ENCODE assay signal across 12 cellular contexts in the genomic region with DNA sequence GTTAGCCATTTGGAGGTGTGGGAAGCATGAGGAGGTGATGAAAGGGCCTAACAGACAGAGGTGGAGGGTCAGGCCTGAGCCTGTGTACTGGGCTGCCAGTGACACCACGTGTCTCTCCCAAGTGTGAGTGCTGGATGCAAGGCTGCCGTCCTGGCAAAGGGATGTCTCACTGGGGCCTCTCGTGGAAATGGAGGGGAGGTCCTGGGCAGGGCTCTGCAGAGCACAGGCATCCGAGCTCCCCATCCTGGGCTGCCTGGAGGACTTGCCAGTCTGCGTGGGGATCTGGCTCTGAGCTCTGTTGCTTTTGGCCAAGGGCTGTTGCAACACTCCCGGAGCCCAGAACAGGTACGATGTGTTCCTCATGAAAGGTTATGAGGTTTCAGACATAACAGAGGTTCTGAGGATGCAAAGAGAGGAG.
DNase-seq lines count a peak whose midpoint lies in the region; ATAC-seq and TF ChIP-seq lines count a peak whose summit lies in the region.
"Had no signal": no experiment of that assay in that cellular context is flagged by ENCODE, and none has a peak within 500 bp of the region (broad histone marks: within the 10 kb centered on the region; RNA-seq: fewer than 3 reads in every experiment).

No MANE protein-coding gene starts in this region.

- TF ChIP-seq CTCF in mammary epithelial cell (conservative IDR thresholded peaks at IDR 0.05 in 1 of 2, IDR thresholded peaks at IDR 0.05 in 1 of 2; ENCODE audit: extremely low read depth in 1 of 2, insufficient read depth in 1 of 2, low read depth in 1 of 2, low read length in 2 of 2), result no peak
- no peak for TF ChIP-seq CTCF in tibial artery (IDR thresholded peaks at IDR 0.05)

- H3K4me3 Mint-ChIP-seq in activated T-cell treated with anti-CD3 and anti-CD28 coated beads, Interleukin-2, amount 50 U/mL, for 24 hours, result peak overlapping the region; percentile 63
- peak overlapping the region in 9 of 10 donors; percentile 49 to 79 (median 69) for H3K4me3 Mint-ChIP-seq in naive thymus-derived CD8-positive, alpha-beta T cell

- peak overlapping the region; percentile 88 for H3K27ac Mint-ChIP-seq in activated T-cell treated with anti-CD3 and anti-CD28 coated beads, Interleukin-2, amount 50 U/mL, for 24 hours
- H3K27ac Mint-ChIP-seq in naive thymus-derived CD8-positive, alpha-beta T cell, result peak overlapping the region; percentile 48 to 95 (median 86)

- no peak overlapping the region for H3K27ac ChIP-seq in mammary epithelial cell (ENCODE audit: insufficient read depth, low read depth, low read length)
- peak overlapping the region; percentile 55 to 70 for H3K27ac ChIP-seq in tibial artery

- ATAC-seq in naive thymus-derived CD8-positive, alpha-beta T cell, result peak in 1 of 2 donors; percentile 9
- ATAC-seq in GM19324 (IDR thresholded peaks at IDR 0.05; ENCODE audit: low FRiP score, unreplicated experiment), result no peak
- ATAC-seq: K562 had no signal

- no TSS peak for BruUV-seq in mammary epithelial cell (replicated peaks; lab: Mats Ljungman, UMichigan)

- POLR2A ChIA-PET in naive thymus-derived CD8-positive, alpha-beta T cell (lab: Charles Lee), result interaction anchor here (1.0 to 1.9 kb wide), 2 partner anchors 8 to 13 kb away, joined by 3 to 6 read pairs; no protein-coding TSS in a partner anchor

- in situ Hi-C loops in mammary epithelial cell (cut with MboI; ENCODE audit: low sequenced_read_pairs in 2 of 2), result no loop called here

- H3K4me1 ChIP-seq in mammary epithelial cell (ENCODE audit: insufficient read depth, low read length) (no peaks in the 10 kb centered on the region), tibial artery (peaks cover 3 to 95% (median 79%) of the 10 kb centered on the region in 4 donors)

- CTCF ChIA-PET in mammary epithelial cell (lab: Charles Lee; ENCODE audit: low non-redundant PET), result interaction anchor here (0.7 kb wide), 1 partner anchor 502 kb away, joined by 5 read pairs; no protein-coding TSS in a partner anchor

- peak overlapping the region; percentile 24 for H2AFZ ChIP-seq in mammary epithelial cell (ENCODE audit: low read depth, low read length)

- intact Hi-C loops in mammary epithelial cell (cut with micrococcal nuclease) (no loop called here), tibial artery (cut with DNase I; ENCODE audit: low total_unique reads) (loop anchor here (10.0 kb wide), 1 partner anchor 130 kb away; no protein-coding TSS in a partner anchor)

- no peaks in the 10 kb centered on the region for H3K9me3 Mint-ChIP-seq in activated T-cell treated with anti-CD3 and anti-CD28 coated beads, Interleukin-2, amount 50 U/mL, for 24 hours
- H3K9me3 Mint-ChIP-seq in naive thymus-derived CD8-positive, alpha-beta T cell, result no peaks in the 10 kb centered on the region

- H3K4me1 Mint-ChIP-seq in activated T-cell treated with anti-CD3 and anti-CD28 coated beads, Interleukin-2, amount 50 U/mL, for 24 hours (ENCODE audit: low read depth), result peaks cover 71% of the 10 kb centered on the region
- H3K4me1 Mint-ChIP-seq in naive thymus-derived CD8-positive, alpha-beta T cell, result peaks cover 44 to 89% (median 80%) of the 10 kb centered on the region in 4 donors

- no peaks in the 10 kb centered on the region for H4K20me1 ChIP-seq in mammary epithelial cell (ENCODE audit: insufficient read depth, low read length)

- H3K4me2 ChIP-seq in mammary epithelial cell (ENCODE audit: insufficient read depth, low read depth, low read length), result no peak overlapping the region

- no peaks in the 10 kb centered on the region for H3K79me2 ChIP-seq in mammary epithelial cell (ENCODE audit: insufficient read depth, low read length)

- H3K4me3 ChIP-seq in mammary epithelial cell (replicated peaks in 1 of 3; ENCODE audit: insufficient read depth in 1 of 3, low read depth in 2 of 3, low read length in 3 of 3) (no peak overlapping the region), tibial artery (no peak overlapping the region)
- H3K4me3 ChIP-seq: K562 had no signal

- no peaks in the 10 kb centered on the region for H3K27me3 Mint-ChIP-seq in activated T-cell treated with anti-CD3 and anti-CD28 coated beads, Interleukin-2, amount 50 U/mL, for 24 hours
- H3K27me3 Mint-ChIP-seq in naive thymus-derived CD8-positive, alpha-beta T cell, result no peaks in the 10 kb centered on the region

- DNase-seq in activated T-cell treated with anti-CD3 and anti-CD28 coated beads, Interleukin-2, amount 50 U/mL, for 24 hours, result no peak
- DNase-seq in activated T-cell treated with anti-CD3 and anti-CD28 coated beads, Interleukin-2, amount 50 U/mL, for 1 hour, result no peak
- DNase-seq in mammary epithelial cell, result no peak
- DNase-seq in naive thymus-derived CD8-positive, alpha-beta T cell, result peak in 1 of 10 donors; percentile 45
- DNase-seq in tibial artery, result peak; percentile 73 to 90
- DNase-seq in NCI-H2081 (lab: John Stamatoyannopoulos, UW), result no peak
- no peak for DNase-seq in stimulated activated CD8-positive, alpha-beta memory T cell treated with anti-CD3 and anti-CD28 coated beads, Interleukin-4, amount 100 ng/mL, for 48 hours
- DNase-seq: NCI-H2029 treated with DMSO at 0.1 percent for 48 hours; occipital lobe; stimulated activated CD4-positive, alpha-beta T cell treated with anti-CD3 and anti-CD28 coated beads, Interleukin-4, amount 100 ng/mL, for 24 hours had no signal

- no peak overlapping the region for H3K9ac ChIP-seq in mammary epithelial cell (ENCODE audit: insufficient read depth, low read length)

- 36% methylated on average over 4 of the region's 7 CpGs for WGBS in mammary epithelial cell (ENCODE audit: low coverage, missing lambda C conversion rate)

- dilution Hi-C loops in mammary epithelial cell (cut with HindIII; ENCODE audit: low sequenced_read_pairs), result loop anchor here (5.0 kb wide), 1 partner anchor 62 kb away; no protein-coding TSS in a partner anchor

- no peaks in the 10 kb centered on the region for H3K9me3 ChIP-seq in mammary epithelial cell (replicated peaks; ENCODE audit: insufficient read depth, low read length)
- H3K9me3 ChIP-seq in tibial artery, result no peaks in the 10 kb centered on the region

- H3K36me3 ChIP-seq in mammary epithelial cell (ENCODE audit: insufficient read depth, low read length) (no peaks in the 10 kb centered on the region), tibial artery (no peaks in the 10 kb centered on the region)

- H3K27me3 ChIP-seq in mammary epithelial cell (ENCODE audit: insufficient read depth, low read length) (no peaks in the 10 kb centered on the region), tibial artery (no peaks in the 10 kb centered on the region)

- H3K36me3 Mint-ChIP-seq in activated T-cell treated with anti-CD3 and anti-CD28 coated beads, Interleukin-2, amount 50 U/mL, for 24 hours (ENCODE audit: low read depth), result no peaks in the 10 kb centered on the region
- no peaks in the 10 kb centered on the region for H3K36me3 Mint-ChIP-seq in naive thymus-derived CD8-positive, alpha-beta T cell

Comparison
In these comparisons a context has a peak if more than half of its experiments do, and no peak if none do; other contexts are left out.
1. DNase-seq: peak in tibial artery (2 of 2); none in activated T-cell treated with anti-CD3 and anti-CD28 coated beads, Interleukin-2, amount 50 U/mL, for 24 hours (single experiment), activated T-cell treated with anti-CD3 and anti-CD28 coated beads, Interleukin-2, amount 50 U/mL, for 1 hour (single experiment), mammary epithelial cell (single experiment), NCI-H2081 (0 of 2) and stimulated activated CD8-positive, alpha-beta memory T cell treated with anti-CD3 and anti-CD28 coated beads, Interleukin-4, amount 100 ng/mL, for 48 hours (single experiment).